In genomic region chr2:99701503-99701902, GRCh38 we compare ENCODE assay signal across 28 cellular contexts.
DNase-seq lines count a peak whose midpoint lies in the region; ATAC-seq and TF ChIP-seq lines count a peak whose summit lies in the region.
"Had no signal": no experiment of that assay in that cellular context is flagged by ENCODE, and none has a peak within 500 bp of the region (broad histone marks: within the 10 kb centered on the region; RNA-seq: fewer than 3 reads in every experiment).

No MANE protein-coding gene starts in this region.

- no peak overlapping the region for H3K9ac ChIP-seq in MM.1S (ENCODE audit: low read length)
- H3K9ac ChIP-seq: KMS-11 had no signal

- no peaks in the 10 kb centered on the region for H3K9me3 ChIP-seq in RWPE2 (ENCODE audit: severe bottlenecking)
- H3K9me3 ChIP-seq in effector memory CD4-positive, alpha-beta T cell (ENCODE audit: control insufficient read depth, low read length), result no peaks in the 10 kb centered on the region
- no peaks in the 10 kb centered on the region for H3K9me3 ChIP-seq in MM.1S (replicated peaks; ENCODE audit: insufficient read depth, low read length)
- H3K9me3 ChIP-seq: A549, adrenal gland, colonic mucosa, upper lobe of right lung had no signal

- DNase-seq in stimulated activated naive CD8-positive, alpha-beta T cell treated with anti-CD3 and anti-CD28 coated beads, Interleukin-15, Interleukin-2, amounts not matched to agents 100 U/mL and 50 U/mL, for 24 hours, result no peak
- DNase-seq in stimulated activated naive CD8-positive, alpha-beta T cell treated with anti-CD3 and anti-CD28 coated beads, Interleukin-15, amount 100 ng/mL, for 72 hours, result no peak
- DNase-seq in RWPE2 (ENCODE audit: low spot score), result no peak
- peak; percentile 90 for DNase-seq in epithelial cell of prostate (ENCODE audit: low read depth, low spot score)
- DNase-seq in effector memory CD4-positive, alpha-beta T cell, result no peak
- no peak for DNase-seq in COLO668 (lab: John Stamatoyannopoulos, UW; ENCODE audit: unreplicated experiment)
- DNase-seq in NCI-H1092 treated with DMSO at 0.1 percent for 48 hours (lab: John Stamatoyannopoulos, UW), result no peak
- DNase-seq in MM.1S, result no peak
- DNase-seq: activated CD4-positive, alpha-beta T cell treated with anti-CD3 and anti-CD28 coated beads for 48 hours; activated naive CD4-positive, alpha-beta T cell; activated T-cell treated with anti-CD3 and anti-CD28 coated beads, Interleukin-2, amount 50 U/mL, for 48 hours; adrenal gland; brain microvascular endothelial cell; colonic mucosa; COR-L47; DMS79 treated with DMSO at 0.1 percent for 48 hours; effector memory CD8-positive, alpha-beta T cell; NCI-H1092; NCI-H1930; NCI-H226; NCI-H748 treated with DMSO at 0.1 percent for 48 hours; OCI-M1; Right ventricle myocardium superior; upper lobe of right lung had no signal

- ATAC-seq in stimulated activated naive CD8-positive, alpha-beta T cell treated with anti-CD3 and anti-CD28 coated beads, Interleukin-15, Interleukin-2, amounts not matched to agents 100 U/mL and 50 U/mL, for 24 hours, result peak; percentile 28
- ATAC-seq in stimulated activated naive CD8-positive, alpha-beta T cell treated with anti-CD3 and anti-CD28 coated beads, Interleukin-15, amount 100 ng/mL, for 72 hours, result no peak
- ATAC-seq in RWPE2 (ENCODE audit: low read depth), result peak; percentile 80
- ATAC-seq: A549; effector memory CD8-positive, alpha-beta T cell; upper lobe of right lung had no signal

- H3K27me3 ChIP-seq in RWPE2 (ENCODE audit: insufficient read depth, poor library complexity, severe bottlenecking), result no peaks in the 10 kb centered on the region
- H3K27me3 ChIP-seq in effector memory CD4-positive, alpha-beta T cell (replicated peaks; ENCODE audit: control insufficient read depth, insufficient read depth, low read length, poor library complexity, severe bottlenecking), result no peaks in the 10 kb centered on the region
- H3K27me3 ChIP-seq in MM.1S (replicated peaks; ENCODE audit: insufficient read depth, low read length), result no peaks in the 10 kb centered on the region
- H3K27me3 ChIP-seq: adrenal gland, brain microvascular endothelial cell, colonic mucosa, upper lobe of right lung had no signal

- H3K9me2 ChIP-seq in MM.1S (replicated peaks; ENCODE audit: insufficient read depth, low read length), result no peaks in the 10 kb centered on the region

- H3K4me3 Mint-ChIP-seq in stimulated activated naive CD8-positive, alpha-beta T cell treated with anti-CD3 and anti-CD28 coated beads, Interleukin-15, amount 100 ng/mL, for 72 hours, result no peak overlapping the region
- H3K4me3 Mint-ChIP-seq: effector memory CD8-positive, alpha-beta T cell; T-helper 1 cell treated with Interleukin-12 subunit alpha and Interleukin-12 subunit beta and Interleukin-4 antibody, amounts not matched to agents 30 μg/mL and 1 μg/mL, for 36 hours had no signal

- H3K4me1 Mint-ChIP-seq in stimulated activated naive CD8-positive, alpha-beta T cell treated with anti-CD3 and anti-CD28 coated beads, Interleukin-15, amount 100 ng/mL, for 72 hours, result peaks cover 5% of the 10 kb centered on the region

- H3K27ac ChIP-seq in RWPE2 (ENCODE audit: poor library complexity, severe bottlenecking) (no peak overlapping the region), epithelial cell of prostate (peak overlapping the region; percentile 75), MM.1S (ENCODE audit: low read length) (no peak overlapping the region)
- no peak overlapping the region for H3K27ac ChIP-seq in effector memory CD4-positive, alpha-beta T cell (ENCODE audit: insufficient read depth, low read length, poor library complexity, severe bottlenecking)
- H3K27ac ChIP-seq: A549, adrenal gland, brain microvascular endothelial cell, colonic mucosa, KMS-11, upper lobe of right lung had no signal

- peak overlapping the region in 1 of 2 donors; percentile 43 for H3K27ac Mint-ChIP-seq in stimulated activated naive CD8-positive, alpha-beta T cell treated with anti-CD3 and anti-CD28 coated beads, Interleukin-15, amount 100 ng/mL, for 72 hours
- H3K27ac Mint-ChIP-seq: effector memory CD8-positive, alpha-beta T cell; progenitor cell of endocrine pancreas; T-helper 1 cell treated with Interleukin-12 subunit alpha and Interleukin-12 subunit beta and Interleukin-4 antibody, amounts not matched to agents 30 μg/mL and 1 μg/mL, for 36 hours had no signal

- no peaks in the 10 kb centered on the region for H3K9me3 Mint-ChIP-seq in stimulated activated naive CD8-positive, alpha-beta T cell treated with anti-CD3 and anti-CD28 coated beads, Interleukin-15, amount 100 ng/mL, for 72 hours
- H3K9me3 Mint-ChIP-seq: effector memory CD8-positive, alpha-beta T cell; T-helper 1 cell treated with Interleukin-12 subunit alpha and Interleukin-12 subunit beta and Interleukin-4 antibody, amounts not matched to agents 30 μg/mL and 1 μg/mL, for 36 hours had no signal

- H2AFZ ChIP-seq in MM.1S (ENCODE audit: low read length), result no peak overlapping the region

- no peak overlapping the region for H3K4me2 ChIP-seq in MM.1S (ENCODE audit: low read depth, low read length)
- H3K4me2 ChIP-seq: A549, KMS-11 had no signal

- no peak for TF ChIP-seq CTCF in RWPE2 (IDR thresholded peaks at IDR 0.05; ENCODE audit: poor library complexity, severe bottlenecking)
- TF ChIP-seq CTCF in MM.1S (IDR thresholded peaks at IDR 0.05; ENCODE audit: low read length), result no peak

- H3K4me3 ChIP-seq in RWPE2 (ENCODE audit: severe bottlenecking), result no peak overlapping the region
- no peak overlapping the region for H3K4me3 ChIP-seq in effector memory CD4-positive, alpha-beta T cell (ENCODE audit: insufficient read depth, low read depth, low read length, poor library complexity, severe bottlenecking)
- H3K4me3 ChIP-seq in MM.1S (ENCODE audit: low read length), result no peak overlapping the region
- H3K4me3 ChIP-seq: A549, adrenal gland, colonic mucosa, upper lobe of right lung had no signal

- H3K4me1 ChIP-seq in RWPE2 (ENCODE audit: insufficient read depth, poor library complexity, severe bottlenecking), result peaks cover 18% of the 10 kb centered on the region
- no peaks in the 10 kb centered on the region for H3K4me1 ChIP-seq in effector memory CD4-positive, alpha-beta T cell (ENCODE audit: control insufficient read depth, insufficient read depth, low read length, poor library complexity, severe bottlenecking)
- no peaks in the 10 kb centered on the region for H3K4me1 ChIP-seq in MM.1S (ENCODE audit: low read length)
- H3K4me1 ChIP-seq: A549, colonic mucosa, upper lobe of right lung had no signal

- no peaks in the 10 kb centered on the region for H4K20me1 ChIP-seq in MM.1S (ENCODE audit: insufficient read depth, low read length)

- no peaks in the 10 kb centered on the region for H3K79me2 ChIP-seq in MM.1S (ENCODE audit: low read length)

- no peaks in the 10 kb centered on the region for H3F3A ChIP-seq in MM.1S (ENCODE audit: insufficient read depth, low read length)

- peaks cover 30% of the 10 kb centered on the region for H3K27me3 Mint-ChIP-seq in stimulated activated naive CD8-positive, alpha-beta T cell treated with anti-CD3 and anti-CD28 coated beads, Interleukin-15, amount 100 ng/mL, for 72 hours

- H3K36me3 ChIP-seq in RWPE2 (ENCODE audit: low read depth) (no peaks in the 10 kb centered on the region), MM.1S (replicated peaks; ENCODE audit: insufficient read depth, low read length) (no peaks in the 10 kb centered on the region)
- no peaks in the 10 kb centered on the region for H3K36me3 ChIP-seq in effector memory CD4-positive, alpha-beta T cell (ENCODE audit: control insufficient read depth, insufficient read depth, low read length)
- H3K36me3 ChIP-seq: adrenal gland, brain microvascular endothelial cell, colonic mucosa, upper lobe of right lung had no signal
